In the genomic region with DNA sequence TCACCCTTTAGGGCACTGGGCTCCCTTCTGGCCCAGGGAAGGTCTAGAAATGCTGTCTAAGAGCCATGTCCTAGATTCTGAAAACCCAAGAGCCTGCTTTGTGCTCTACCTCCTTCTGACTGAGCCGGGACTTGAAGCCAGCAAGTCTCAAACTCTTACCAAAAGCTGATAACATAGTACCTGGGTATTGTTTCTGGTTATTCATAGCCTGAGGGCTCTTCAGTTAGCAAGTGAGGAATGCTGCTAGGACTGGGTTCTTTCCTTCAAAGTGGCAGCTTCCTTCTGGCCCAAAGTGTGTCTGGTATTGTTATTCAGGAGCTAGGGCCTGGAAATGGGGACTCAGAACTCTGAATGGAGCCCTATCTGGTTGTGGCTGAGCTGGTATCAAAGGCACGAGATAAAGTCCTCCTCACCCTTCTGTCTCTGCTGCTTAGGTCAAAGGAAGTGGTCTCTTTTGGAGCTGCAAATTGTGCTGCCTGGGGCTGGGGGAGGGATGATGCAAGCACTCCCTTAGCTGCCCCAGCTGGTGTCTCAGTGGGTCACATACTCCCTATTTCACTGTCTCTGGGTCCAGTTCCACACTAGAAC, we compare ENCODE assay signal across 28 cellular contexts.
"Had no signal": no experiment of that assay in that cellular context is flagged by ENCODE, and none has a peak within 500 bp of the region (broad histone marks: within the 10 kb centered on the region; RNA-seq: fewer than 3 reads in every experiment).

No MANE protein-coding gene starts in this region.

- H3K27me3 Mint-ChIP-seq: activated CD4-positive, alpha-beta memory T cell treated with anti-CD3 and anti-CD28 coated beads for 36 hours; activated CD4-positive, alpha-beta T cell treated with anti-CD3 and anti-CD28 coated beads, Interleukin-2, amount 10 ng/mL, durations not matched to agents 24 days and 14 days; activated naive CD4-positive, alpha-beta T cell treated with anti-CD3 and anti-CD28 coated beads, Interleukin-2, amount 10 ng/mL, durations not matched to agents 7 days and 5 days; activated naive CD8-positive, alpha-beta T cell treated with anti-CD3 and anti-CD28 coated beads, Interleukin-2, amount 10 ng/mL, durations not matched to agents 7 days and 5 days; activated T-cell treated with anti-CD3 and anti-CD28 coated beads, Interleukin-2, amount 50 U/mL, for 24 hours; stimulated activated naive CD8-positive, alpha-beta T cell treated with anti-CD3 and anti-CD28 coated beads, Interleukin-15, Interleukin-2, amounts not matched to agents 100 ng/mL and 50 ng/mL, for 24 hours; T-helper 17 cell; type B pancreatic cell had no signal

- H3K27ac Mint-ChIP-seq: activated CD4-positive, alpha-beta memory T cell treated with anti-CD3 and anti-CD28 coated beads for 36 hours; activated CD4-positive, alpha-beta T cell treated with anti-CD3 and anti-CD28 coated beads, Interleukin-2, amount 10 ng/mL, durations not matched to agents 24 days and 14 days; activated naive CD4-positive, alpha-beta T cell treated with anti-CD3 and anti-CD28 coated beads, Interleukin-2, amount 10 ng/mL, durations not matched to agents 7 days and 5 days; activated naive CD8-positive, alpha-beta T cell treated with anti-CD3 and anti-CD28 coated beads, Interleukin-2, amount 10 ng/mL, durations not matched to agents 7 days and 5 days; activated T-cell treated with anti-CD3 and anti-CD28 coated beads, Interleukin-2, amount 50 U/mL, for 24 hours; stimulated activated naive CD8-positive, alpha-beta T cell treated with anti-CD3 and anti-CD28 coated beads, Interleukin-15, Interleukin-2, amounts not matched to agents 100 ng/mL and 50 ng/mL, for 24 hours; T-helper 17 cell; type B pancreatic cell had no signal

- H3K27me3 ChIP-seq: ascending aorta, brain microvascular endothelial cell, esophagus squamous epithelium, heart right ventricle, ovary had no signal

- H3K4me1 Mint-ChIP-seq: activated CD4-positive, alpha-beta T cell treated with anti-CD3 and anti-CD28 coated beads, Interleukin-2, amount 10 ng/mL, durations not matched to agents 24 days and 14 days; activated naive CD4-positive, alpha-beta T cell treated with anti-CD3 and anti-CD28 coated beads, Interleukin-2, amount 10 ng/mL, durations not matched to agents 7 days and 5 days; activated naive CD8-positive, alpha-beta T cell treated with anti-CD3 and anti-CD28 coated beads, Interleukin-2, amount 10 ng/mL, durations not matched to agents 7 days and 5 days; T-helper 17 cell had no signal

- H3K9me3 ChIP-seq: ascending aorta, esophagus squamous epithelium, ovary, prostate gland, thoracic aorta had no signal

- H3K36me3 ChIP-seq: ascending aorta, brain microvascular endothelial cell, esophagus squamous epithelium, heart right ventricle, ovary, prostate gland, thoracic aorta, WERI-Rb-1 had no signal

- H3K4me1 ChIP-seq: ascending aorta, esophagus squamous epithelium, heart right ventricle, prostate gland had no signal

- H3K4me3 Mint-ChIP-seq: activated CD4-positive, alpha-beta memory T cell treated with anti-CD3 and anti-CD28 coated beads for 36 hours; activated CD4-positive, alpha-beta T cell treated with anti-CD3 and anti-CD28 coated beads, Interleukin-2, amount 10 ng/mL, durations not matched to agents 24 days and 14 days; activated naive CD4-positive, alpha-beta T cell treated with anti-CD3 and anti-CD28 coated beads, Interleukin-2, amount 10 ng/mL, durations not matched to agents 7 days and 5 days; activated naive CD8-positive, alpha-beta T cell treated with anti-CD3 and anti-CD28 coated beads, Interleukin-2, amount 10 ng/mL, durations not matched to agents 7 days and 5 days; activated T-cell treated with anti-CD3 and anti-CD28 coated beads, Interleukin-2, amount 50 U/mL, for 24 hours; stimulated activated naive CD8-positive, alpha-beta T cell treated with anti-CD3 and anti-CD28 coated beads, Interleukin-15, Interleukin-2, amounts not matched to agents 100 ng/mL and 50 ng/mL, for 24 hours; T-helper 17 cell; type B pancreatic cell had no signal

- DNase-seq: activated CD4-positive, alpha-beta memory T cell treated with anti-CD3 and anti-CD28 coated beads for 36 hours; activated CD4-positive, alpha-beta T cell treated with anti-CD3 and anti-CD28 coated beads, Interleukin-2, amount 10 ng/mL, durations not matched to agents 24 days and 14 days; activated CD4-positive, CD25-positive, alpha-beta regulatory T cell treated with anti-CD3 and anti-CD28 coated beads, Interleukin-2, amount 50 U/mL, for 72 hours; activated CD8-positive, alpha-beta memory T cell treated with anti-CD3 and anti-CD28 coated beads, Interleukin-2, amount 50 U/mL, for 48 hours; activated gamma-delta T cell; activated naive CD4-positive, alpha-beta T cell treated with anti-CD3 and anti-CD28 coated beads, Interleukin-2, amount 10 ng/mL, durations not matched to agents 7 days and 5 days; activated naive CD8-positive, alpha-beta T cell treated with anti-CD3 and anti-CD28 coated beads, Interleukin-2, amount 10 ng/mL, durations not matched to agents 7 days and 5 days; activated T-cell treated with anti-CD3 and anti-CD28 coated beads, Interleukin-2, amount 50 U/mL, for 24 hours; brain microvascular endothelial cell; caudate nucleus; esophagus squamous epithelium; foreskin melanocyte; heart right ventricle; left ventricle myocardium superior; ovary; retina; stimulated activated CD4-positive, alpha-beta T cell treated with anti-CD3 and anti-CD28 coated beads, Interleukin-12 subunit alpha, Interleukin-12 subunit beta, amount 100 ng/mL, for 4 hours; stimulated activated CD4-positive, alpha-beta T cell treated with anti-CD3 and anti-CD28 coated beads, Interleukin-4, amount 100 ng/mL, for 1 hour; T-helper 17 cell; T1000; WERI-Rb-1 had no signal

- H3K36me3 Mint-ChIP-seq: activated CD4-positive, alpha-beta memory T cell treated with anti-CD3 and anti-CD28 coated beads for 36 hours; activated naive CD4-positive, alpha-beta T cell treated with anti-CD3 and anti-CD28 coated beads, Interleukin-2, amount 10 ng/mL, durations not matched to agents 7 days and 5 days; activated naive CD8-positive, alpha-beta T cell treated with anti-CD3 and anti-CD28 coated beads, Interleukin-2, amount 10 ng/mL, durations not matched to agents 7 days and 5 days; type B pancreatic cell had no signal

- H3K4me3 ChIP-seq: ascending aorta, esophagus squamous epithelium, heart right ventricle, ovary, prostate gland, skin epidermis, thoracic aorta had no signal

- H3K9me3 Mint-ChIP-seq: activated CD4-positive, alpha-beta T cell treated with anti-CD3 and anti-CD28 coated beads, Interleukin-2, amount 10 ng/mL, durations not matched to agents 24 days and 14 days; activated naive CD4-positive, alpha-beta T cell treated with anti-CD3 and anti-CD28 coated beads, Interleukin-2, amount 10 ng/mL, durations not matched to agents 7 days and 5 days; activated naive CD8-positive, alpha-beta T cell treated with anti-CD3 and anti-CD28 coated beads, Interleukin-2, amount 10 ng/mL, durations not matched to agents 7 days and 5 days; activated T-cell treated with anti-CD3 and anti-CD28 coated beads, Interleukin-2, amount 50 U/mL, for 24 hours; stimulated activated naive CD8-positive, alpha-beta T cell treated with anti-CD3 and anti-CD28 coated beads, Interleukin-15, Interleukin-2, amounts not matched to agents 100 ng/mL and 50 ng/mL, for 24 hours; type B pancreatic cell had no signal

- ATAC-seq: heart right ventricle, left ventricle myocardium superior, sciatic nerve, T-helper 17 cell had no signal

- H3K27ac ChIP-seq: ascending aorta, esophagus squamous epithelium, heart right ventricle, ovary, prostate gland, skin epidermis, thoracic aorta, WERI-Rb-1 had no signal
